Comparison of ENCODE assay signal across 1 cellular context in the genomic region with DNA sequence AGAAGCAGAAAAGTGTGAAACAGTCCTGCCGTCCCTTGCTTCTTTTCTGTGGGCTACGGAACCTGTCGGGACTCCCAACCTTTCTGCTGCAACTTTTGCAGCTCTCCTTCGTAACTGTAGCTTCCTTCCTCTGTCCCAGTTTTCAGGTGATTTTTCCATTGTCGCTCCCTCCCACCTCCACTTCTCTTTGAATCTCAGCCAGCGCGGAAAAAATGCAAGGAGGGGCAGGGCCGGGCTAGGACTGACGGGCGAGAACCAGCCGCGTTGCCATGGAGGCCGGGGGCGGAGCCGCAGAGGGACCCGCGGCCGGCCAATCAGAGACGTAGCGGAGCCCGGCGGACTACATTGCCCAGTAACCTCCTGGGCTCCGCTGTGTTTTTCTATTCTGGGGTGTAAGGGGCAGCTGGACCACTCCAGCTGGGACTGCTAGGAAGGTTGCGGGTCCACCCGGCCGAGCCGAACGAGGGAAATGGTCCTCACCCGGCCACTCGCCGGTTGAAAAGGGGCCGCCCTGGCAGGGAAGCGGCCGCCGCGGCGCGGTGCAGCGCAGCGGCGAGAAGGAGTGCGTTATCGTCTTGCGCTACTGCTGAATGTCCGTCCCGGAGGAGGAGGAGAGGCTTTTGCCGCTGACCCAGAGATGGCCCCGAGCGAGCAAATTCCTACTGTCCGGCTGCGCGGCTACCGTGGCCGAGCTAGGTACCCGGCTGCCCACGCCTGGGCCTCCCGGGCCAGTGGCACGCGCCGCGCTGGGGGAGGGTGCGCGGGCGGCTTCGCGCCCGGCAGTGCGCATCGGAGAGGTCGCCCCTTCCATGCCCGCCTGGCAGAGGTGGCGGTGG.
TF ChIP-seq lines count a peak whose summit lies in the region.

A gene with protein sequence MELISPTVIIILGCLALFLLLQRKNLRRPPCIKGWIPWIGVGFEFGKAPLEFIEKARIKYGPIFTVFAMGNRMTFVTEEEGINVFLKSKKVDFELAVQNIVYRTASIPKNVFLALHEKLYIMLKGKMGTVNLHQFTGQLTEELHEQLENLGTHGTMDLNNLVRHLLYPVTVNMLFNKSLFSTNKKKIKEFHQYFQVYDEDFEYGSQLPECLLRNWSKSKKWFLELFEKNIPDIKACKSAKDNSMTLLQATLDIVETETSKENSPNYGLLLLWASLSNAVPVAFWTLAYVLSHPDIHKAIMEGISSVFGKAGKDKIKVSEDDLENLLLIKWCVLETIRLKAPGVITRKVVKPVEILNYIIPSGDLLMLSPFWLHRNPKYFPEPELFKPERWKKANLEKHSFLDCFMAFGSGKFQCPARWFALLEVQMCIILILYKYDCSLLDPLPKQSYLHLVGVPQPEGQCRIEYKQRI (minus strand): TSS at position 216 of the 836 bp plus-strand sequence. CDS start 236 bp downstream, outside the sequence.
A gene with protein sequence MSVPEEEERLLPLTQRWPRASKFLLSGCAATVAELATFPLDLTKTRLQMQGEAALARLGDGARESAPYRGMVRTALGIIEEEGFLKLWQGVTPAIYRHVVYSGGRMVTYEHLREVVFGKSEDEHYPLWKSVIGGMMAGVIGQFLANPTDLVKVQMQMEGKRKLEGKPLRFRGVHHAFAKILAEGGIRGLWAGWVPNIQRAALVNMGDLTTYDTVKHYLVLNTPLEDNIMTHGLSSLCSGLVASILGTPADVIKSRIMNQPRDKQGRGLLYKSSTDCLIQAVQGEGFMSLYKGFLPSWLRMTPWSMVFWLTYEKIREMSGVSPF (plus strand): TSS at position 373 of the 836 bp plus-strand sequence. CDS start 218 bp downstream, at position 591.

TF ChIP-seq in HepG2, 621 proteins besides CTCF, POLR2A, EP300 and RAD21 (continued from another document and continues in another):
- TF ChIP-seq, protein P1, sequence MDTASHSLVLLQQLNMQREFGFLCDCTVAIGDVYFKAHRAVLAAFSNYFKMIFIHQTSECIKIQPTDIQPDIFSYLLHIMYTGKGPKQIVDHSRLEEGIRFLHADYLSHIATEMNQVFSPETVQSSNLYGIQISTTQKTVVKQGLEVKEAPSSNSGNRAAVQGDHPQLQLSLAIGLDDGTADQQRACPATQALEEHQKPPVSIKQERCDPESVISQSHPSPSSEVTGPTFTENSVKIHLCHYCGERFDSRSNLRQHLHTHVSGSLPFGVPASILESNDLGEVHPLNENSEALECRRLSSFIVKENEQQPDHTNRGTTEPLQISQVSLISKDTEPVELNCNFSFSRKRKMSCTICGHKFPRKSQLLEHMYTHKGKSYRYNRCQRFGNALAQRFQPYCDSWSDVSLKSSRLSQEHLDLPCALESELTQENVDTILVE (CRISPR knock-in tag; IDR thresholded peaks at IDR 0.05), result no peak; the same call in 1 of the 2 replicates
- no peak for TF ChIP-seq HIVEP1 (CRISPR knock-in tag; IDR thresholded peaks at IDR 0.05)
- peak; percentile 90 for TF ChIP-seq ZNF501 (CRISPR knock-in tag; IDR thresholded peaks at IDR 0.05)
- no peak for TF ChIP-seq HOXA7 (CRISPR knock-in tag; IDR thresholded peaks at IDR 0.05)
- TF ChIP-seq TBX3 (IDR thresholded peaks at IDR 0.05; ENCODE audit: borderline replicate concordance), result no peak
- TF ChIP-seq AGO1 (IDR thresholded peaks at IDR 0.05; ENCODE audit: low read depth, low read length, poor library complexity, severe bottlenecking), result peak; percentile 47
- no peak for TF ChIP-seq ZNF318 (CRISPR knock-in tag; IDR thresholded peaks at IDR 0.05)
- TF ChIP-seq ZFY (CRISPR knock-in tag; IDR thresholded peaks at IDR 0.05), result peak; percentile 60
- peak; percentile 18; the same call in 1 of the 2 replicates for TF ChIP-seq ZNF274 (CRISPR knock-in tag; IDR thresholded peaks at IDR 0.05)
- TF ChIP-seq ZC3H4 (CRISPR knock-in tag; IDR thresholded peaks at IDR 0.05; ENCODE audit: borderline replicate concordance), result no peak
- no peak for TF ChIP-seq PCBP2 (optimal IDR thresholded peaks at IDR 0.05; ENCODE audit: low read depth, low read length, poor library complexity, severe bottlenecking)
- no peak for TF ChIP-seq ZNF232 (CRISPR knock-in tag; IDR thresholded peaks at IDR 0.05; ENCODE audit: borderline replicate concordance)
- no peak for TF ChIP-seq GZF1 (CRISPR knock-in tag; IDR thresholded peaks at IDR 0.05)
- TF ChIP-seq, protein P2, sequence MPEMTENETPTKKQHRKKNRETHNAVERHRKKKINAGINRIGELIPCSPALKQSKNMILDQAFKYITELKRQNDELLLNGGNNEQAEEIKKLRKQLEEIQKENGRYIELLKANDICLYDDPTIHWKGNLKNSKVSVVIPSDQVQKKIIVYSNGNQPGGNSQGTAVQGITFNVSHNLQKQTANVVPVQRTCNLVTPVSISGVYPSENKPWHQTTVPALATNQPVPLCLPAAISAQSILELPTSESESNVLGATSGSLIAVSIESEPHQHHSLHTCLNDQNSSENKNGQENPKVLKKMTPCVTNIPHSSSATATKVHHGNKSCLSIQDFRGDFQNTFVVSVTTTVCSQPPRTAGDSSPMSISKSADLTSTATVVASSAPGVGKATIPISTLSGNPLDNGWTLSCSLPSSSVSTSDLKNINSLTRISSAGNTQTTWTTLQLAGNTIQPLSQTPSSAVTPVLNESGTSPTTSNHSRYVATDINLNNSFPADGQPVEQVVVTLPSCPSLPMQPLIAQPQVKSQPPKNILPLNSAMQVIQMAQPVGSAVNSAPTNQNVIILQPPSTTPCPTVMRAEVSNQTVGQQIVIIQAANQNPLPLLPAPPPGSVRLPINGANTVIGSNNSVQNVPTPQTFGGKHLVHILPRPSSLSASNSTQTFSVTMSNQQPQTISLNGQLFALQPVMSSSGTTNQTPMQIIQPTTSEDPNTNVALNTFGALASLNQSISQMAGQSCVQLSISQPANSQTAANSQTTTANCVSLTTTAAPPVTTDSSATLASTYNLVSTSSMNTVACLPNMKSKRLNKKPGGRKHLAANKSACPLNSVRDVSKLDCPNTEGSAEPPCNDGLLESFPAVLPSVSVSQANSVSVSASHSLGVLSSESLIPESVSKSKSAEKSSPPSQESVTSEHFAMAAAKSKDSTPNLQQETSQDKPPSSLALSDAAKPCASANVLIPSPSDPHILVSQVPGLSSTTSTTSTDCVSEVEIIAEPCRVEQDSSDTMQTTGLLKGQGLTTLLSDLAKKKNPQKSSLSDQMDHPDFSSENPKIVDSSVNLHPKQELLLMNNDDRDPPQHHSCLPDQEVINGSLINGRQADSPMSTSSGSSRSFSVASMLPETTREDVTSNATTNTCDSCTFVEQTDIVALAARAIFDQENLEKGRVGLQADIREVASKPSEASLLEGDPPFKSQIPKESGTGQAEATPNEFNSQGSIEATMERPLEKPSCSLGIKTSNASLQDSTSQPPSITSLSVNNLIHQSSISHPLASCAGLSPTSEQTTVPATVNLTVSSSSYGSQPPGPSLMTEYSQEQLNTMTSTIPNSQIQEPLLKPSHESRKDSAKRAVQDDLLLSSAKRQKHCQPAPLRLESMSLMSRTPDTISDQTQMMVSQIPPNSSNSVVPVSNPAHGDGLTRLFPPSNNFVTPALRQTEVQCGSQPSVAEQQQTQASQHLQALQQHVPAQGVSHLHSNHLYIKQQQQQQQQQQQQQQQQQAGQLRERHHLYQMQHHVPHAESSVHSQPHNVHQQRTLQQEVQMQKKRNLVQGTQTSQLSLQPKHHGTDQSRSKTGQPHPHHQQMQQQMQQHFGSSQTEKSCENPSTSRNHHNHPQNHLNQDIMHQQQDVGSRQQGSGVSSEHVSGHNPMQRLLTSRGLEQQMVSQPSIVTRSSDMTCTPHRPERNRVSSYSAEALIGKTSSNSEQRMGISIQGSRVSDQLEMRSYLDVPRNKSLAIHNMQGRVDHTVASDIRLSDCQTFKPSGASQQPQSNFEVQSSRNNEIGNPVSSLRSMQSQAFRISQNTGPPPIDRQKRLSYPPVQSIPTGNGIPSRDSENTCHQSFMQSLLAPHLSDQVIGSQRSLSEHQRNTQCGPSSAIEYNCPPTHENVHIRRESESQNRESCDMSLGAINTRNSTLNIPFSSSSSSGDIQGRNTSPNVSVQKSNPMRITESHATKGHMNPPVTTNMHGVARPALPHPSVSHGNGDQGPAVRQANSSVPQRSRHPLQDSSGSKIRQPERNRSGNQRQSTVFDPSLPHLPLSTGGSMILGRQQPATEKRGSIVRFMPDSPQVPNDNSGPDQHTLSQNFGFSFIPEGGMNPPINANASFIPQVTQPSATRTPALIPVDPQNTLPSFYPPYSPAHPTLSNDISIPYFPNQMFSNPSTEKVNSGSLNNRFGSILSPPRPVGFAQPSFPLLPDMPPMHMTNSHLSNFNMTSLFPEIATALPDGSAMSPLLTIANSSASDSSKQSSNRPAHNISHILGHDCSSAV (CRISPR knock-in tag; IDR thresholded peaks at IDR 0.05; ENCODE audit: borderline replicate concordance), result no peak
- no peak for TF ChIP-seq CREB1 (IDR thresholded peaks at IDR 0.05)
- no peak for TF ChIP-seq CREB1 (CRISPR knock-in tag; IDR thresholded peaks at IDR 0.05)
- TF ChIP-seq ZNF142 (CRISPR knock-in tag; IDR thresholded peaks at IDR 0.05), result peak; percentile 64; the same call in 1 of the 2 replicates
